7 cellular contexts compared by ENCODE assay signal in the genomic region with DNA sequence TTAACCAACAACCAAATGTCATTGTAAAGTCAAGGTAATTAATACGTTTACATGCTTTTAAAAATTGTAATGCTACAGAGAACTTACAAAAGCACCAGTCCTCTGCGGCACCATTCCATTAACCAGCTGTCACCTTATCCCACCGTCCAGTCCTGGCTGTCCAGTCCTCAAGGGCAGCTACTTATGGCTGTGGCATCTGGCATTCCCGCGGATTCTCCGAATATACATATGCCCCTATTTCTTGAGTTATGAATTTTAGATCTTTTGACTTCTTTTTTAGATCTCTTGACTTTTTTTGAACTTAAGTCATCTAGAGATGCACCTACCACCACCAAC. TPM values are rescaled to one million over a fixed set of nuclear protein-coding genes. Genes with fewer than 3 reads are reported as not detected.
DNase-seq lines count a peak whose midpoint lies in the region; ATAC-seq lines count a peak whose summit lies in the region.

No MANE protein-coding gene starts in this region.

- DNase-seq in foreskin melanocyte = no peak

- H3K4me3 ChIP-seq in iPS-20b (ENCODE audit: low read length) = peak overlapping the region; percentile 60
- peak overlapping the region; percentile 71 to 87 (median 76) for H3K4me3 ChIP-seq in subcutaneous abdominal adipose tissue (ENCODE audit: low read depth in 1 of 5, low read length in 5 of 5)

- peak; percentile 17 for ATAC-seq in HG03354 (IDR thresholded peaks at IDR 0.05; ENCODE audit: poor library complexity, severe bottlenecking, unreplicated experiment)
- ATAC-seq in activated T-helper 17 cell treated with anti-CD3 and anti-CD28 coated beads, Interleukin-2, amount 50 U/mL, for 72 hours (replicated peaks) = peak; percentile 3
- no peak for ATAC-seq in GM19463 (IDR thresholded peaks at IDR 0.05; ENCODE audit: unreplicated experiment)
- no peak for ATAC-seq in HG02852 (IDR thresholded peaks at IDR 0.05; ENCODE audit: unreplicated experiment)

- H3K4me1 ChIP-seq in iPS-20b (ENCODE audit: insufficient read depth, low read length) (no peaks in the 10 kb centered on the region), subcutaneous abdominal adipose tissue (ENCODE audit: control insufficient read depth in 5 of 5, insufficient read depth in 5 of 5, low read length in 5 of 5) (peaks cover 6 to 25% (median 17%) of the 10 kb centered on the region in 5 donors)

- H3K36me3 ChIP-seq in iPS-20b (ENCODE audit: insufficient read depth, low read depth, low read length) (no peaks in the 10 kb centered on the region), subcutaneous abdominal adipose tissue (ENCODE audit: control insufficient read depth in 5 of 5, insufficient read depth in 5 of 5, low read length in 5 of 5) (no peaks in the 10 kb centered on the region)

- H3K9me3 ChIP-seq in iPS-20b (ENCODE audit: insufficient read depth, low read depth, low read length) = no peaks in the 10 kb centered on the region
- no peaks in the 10 kb centered on the region for H3K9me3 ChIP-seq in subcutaneous abdominal adipose tissue (ENCODE audit: control insufficient read depth in 5 of 5, low read length in 5 of 5)

- H3K27ac Mint-ChIP-seq in activated T-helper 17 cell treated with anti-CD3 and anti-CD28 coated beads, Interleukin-2, amount 50 U/mL, for 72 hours = no peak overlapping the region

- H3K27ac ChIP-seq in iPS-20b (ENCODE audit: low read length) (no peak overlapping the region), subcutaneous abdominal adipose tissue (ENCODE audit: low read depth, low read length) (no peak overlapping the region)

- H3K4me3 Mint-ChIP-seq in activated T-helper 17 cell treated with anti-CD3 and anti-CD28 coated beads, Interleukin-2, amount 50 U/mL, for 72 hours = peak overlapping the region; percentile 66

- H3K27me3 ChIP-seq in iPS-20b (ENCODE audit: insufficient read depth, low read length) = peaks cover 24% of the 10 kb centered on the region
- H3K27me3 ChIP-seq in subcutaneous abdominal adipose tissue (ENCODE audit: control insufficient read depth in 5 of 5, insufficient read depth in 4 of 5, low read length in 5 of 5) = no peaks in the 10 kb centered on the region

- no peaks in the 10 kb centered on the region for H3K36me3 Mint-ChIP-seq in activated T-helper 17 cell treated with anti-CD3 and anti-CD28 coated beads, Interleukin-2, amount 50 U/mL, for 72 hours (ENCODE audit: low read depth)

- peaks cover 5% of the 10 kb centered on the region for H3K4me1 Mint-ChIP-seq in activated T-helper 17 cell treated with anti-CD3 and anti-CD28 coated beads, Interleukin-2, amount 50 U/mL, for 72 hours

- H3K9me3 Mint-ChIP-seq in activated T-helper 17 cell treated with anti-CD3 and anti-CD28 coated beads, Interleukin-2, amount 50 U/mL, for 72 hours = no peaks in the 10 kb centered on the region

- H3K27me3 Mint-ChIP-seq in activated T-helper 17 cell treated with anti-CD3 and anti-CD28 coated beads, Interleukin-2, amount 50 U/mL, for 72 hours = peaks cover 3% of the 10 kb centered on the region

- no peak overlapping the region for H3K9ac ChIP-seq in iPS-20b (ENCODE audit: low read depth, low read length)
- peak overlapping the region in 2 of 5 donors; percentile 62 to 72 for H3K9ac ChIP-seq in subcutaneous abdominal adipose tissue (ENCODE audit: low read length in 5 of 5)

RNA-seq across cellular contexts. Expression of a gene that starts 0.4 kb away (rescaled TPM):
- 1 to 10 TPM; 3.7 to 4.5 TPM for total RNA-seq in activated T-helper 17 cell treated with anti-CD3 and anti-CD28 coated beads, Interleukin-2, amount 50 U/mL, for 72 hours

Comparison
In these comparisons a context has a peak if more than half of its experiments do, and no peak if none do; other contexts are left out.
1. ATAC-seq: peak in HG03354 (single experiment) and activated T-helper 17 cell treated with anti-CD3 and anti-CD28 coated beads, Interleukin-2, amount 50 U/mL, for 72 hours (single experiment); none in GM19463 (single experiment) and HG02852 (single experiment).